ENCODE assay signal across 1 cellular context in genomic region chr3:105842449-105842848, GRCh38.
TF ChIP-seq lines count a peak whose summit lies in the region.

No MANE protein-coding gene starts in this region.

TF ChIP-seq in K562, 482 proteins besides CTCF, POLR2A, EP300 and RAD21 (continued from another document):
- TF ChIP-seq CHAMP1 (IDR thresholded peaks at IDR 0.05) = no peak
- TF ChIP-seq POLR2AphosphoS2 (IDR thresholded peaks at IDR 0.05; ENCODE audit: low read length) = no peak
- no peak for TF ChIP-seq ZNF143 (CRISPR knock-in tag; IDR thresholded peaks at IDR 0.05)
